ENCODE assay signal across 10 cellular contexts in the genomic region with DNA sequence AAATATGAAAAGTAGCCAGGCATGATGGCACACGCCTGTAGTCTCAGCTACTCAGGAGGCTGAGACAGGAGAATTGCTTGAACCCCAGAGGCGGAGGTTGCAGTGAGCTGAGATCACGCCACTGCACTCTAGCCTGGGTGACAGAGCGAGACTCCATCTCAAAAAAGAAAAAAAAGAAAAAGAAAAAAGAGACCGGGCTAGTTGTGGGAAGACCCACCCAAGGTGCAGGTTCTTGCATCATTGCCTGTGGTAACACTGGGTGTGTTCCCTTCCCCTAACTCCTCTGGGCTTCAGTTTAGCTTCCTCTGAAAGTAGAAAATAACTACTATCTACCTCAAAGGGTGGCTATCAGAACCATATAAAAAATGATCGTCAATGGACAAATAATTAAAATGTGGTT. TPM values are rescaled to one million over a fixed set of nuclear protein-coding genes. Genes with fewer than 3 reads are reported as not detected.
DNase-seq lines count a peak whose midpoint lies in the region; ATAC-seq and TF ChIP-seq lines count a peak whose summit lies in the region.
"Not testable (repeated sequence)": the region's sequence is repeated elsewhere in the genome, so short reads cannot be mapped to it uniquely, and the experiment has no call there.
"Had no signal": no experiment of that assay in that cellular context is flagged by ENCODE, and none has a peak within 500 bp of the region (broad histone marks: within the 10 kb centered on the region; RNA-seq: fewer than 3 reads in every experiment).

No MANE protein-coding gene starts in this region.

- H3K27me3 Mint-ChIP-seq in activated CD4-positive, alpha-beta memory T cell treated with anti-CD3 and anti-CD28 coated beads for 36 hours; activated naive CD4-positive, alpha-beta T cell treated with anti-CD3 and anti-CD28 coated beads, Interleukin-2, amount 10 ng/mL, durations not matched to agents 7 days and 5 days; effector memory CD8-positive, alpha-beta T cell: not testable (repeated sequence)
- peaks cover 30% of the 10 kb centered on the region for H3K27me3 Mint-ChIP-seq in memory B cell
- H3K27me3 Mint-ChIP-seq in stimulated activated memory B cell treated with anti-CD40 and anti-IgM and Interleukin-4, amounts not matched to agents 10 μg/mL and 1 μg/mL and 100 μg/mL, for 72 hours: peaks cover 77% of the 10 kb centered on the region

- H3K27ac ChIP-seq in BLaER1 (peak overlapping the region; percentile 7; the same call in 1 of the 2 replicates), GM23248 (peak overlapping the region; percentile 45), RWPE1 (peak overlapping the region; percentile 74)

- TF ChIP-seq CTCF in RWPE1 (conservative IDR thresholded peaks at IDR 0.05; ENCODE audit: low read depth): not testable (repeated sequence)

- peaks cover 66% of the 10 kb centered on the region for H3F3A ChIP-seq in GM23248 (ENCODE audit: insufficient read depth)

- in situ Hi-C loops in GM23248 (cut with MboI): not testable (repeated sequence)

- H2AFZ ChIP-seq in GM23248: not testable (repeated sequence)

- not testable (repeated sequence) for H3K4me3 ChIP-seq in BLaER1, GM23248

- H3K79me2 ChIP-seq in GM23248 (ENCODE audit: insufficient read depth): peaks cover 98% of the 10 kb centered on the region

- peak overlapping the region; percentile 78 for H3K27ac Mint-ChIP-seq in activated CD4-positive, alpha-beta memory T cell treated with anti-CD3 and anti-CD28 coated beads for 36 hours
- H3K27ac Mint-ChIP-seq in activated naive CD4-positive, alpha-beta T cell treated with anti-CD3 and anti-CD28 coated beads, Interleukin-2, amount 10 ng/mL, durations not matched to agents 7 days and 5 days: peak overlapping the region; percentile 96
- peak overlapping the region; percentile 72 to 77 for H3K27ac Mint-ChIP-seq in effector memory CD8-positive, alpha-beta T cell
- H3K27ac Mint-ChIP-seq in memory B cell; stimulated activated memory B cell treated with anti-CD40 and anti-IgM and Interleukin-4, amounts not matched to agents 10 μg/mL and 1 μg/mL and 100 μg/mL, for 72 hours: not testable (repeated sequence)

- not testable (repeated sequence) for DNase-seq in GM23248; RWPE1 (ENCODE audit: low spot score); memory B cell (ENCODE audit: low spot score in 2 of 2)
- peak; percentile 49 for DNase-seq in activated CD4-positive, alpha-beta memory T cell treated with anti-CD3 and anti-CD28 coated beads for 36 hours
- DNase-seq in activated naive CD4-positive, alpha-beta T cell treated with anti-CD3 and anti-CD28 coated beads, Interleukin-2, amount 10 ng/mL, durations not matched to agents 7 days and 5 days: peak; percentile 72
- DNase-seq in effector memory CD8-positive, alpha-beta T cell: peak in 2 of 3 experiments; percentile 37 to 39

- WGBS in GM23248 (ENCODE audit: low coverage in 1 of 2, low lambda C conversion rate in 2 of 2, missing lambda C conversion rate in 2 of 2), 2 experiments: 76 to 78% methylated on average over 6 of the region's 6 CpGs

- peak overlapping the region; percentile 74 for H3K4me2 ChIP-seq in BLaER1
- H3K4me2 ChIP-seq in GM23248 (ENCODE audit: unreplicated experiment): not testable (repeated sequence)

- H3K4me1 ChIP-seq in BLaER1 (peaks cover 49% of the 10 kb centered on the region), GM23248 (ENCODE audit: insufficient read depth) (peaks cover 86% of the 10 kb centered on the region)

- CTCF ChIA-PET in RWPE1 (lab: Yijun Ruan, JAX): interaction anchor here (0.6 kb wide), 1 partner anchor 249 kb away, joined by 3 read pairs; no protein-coding TSS in a partner anchor
- CTCF ChIA-PET in activated CD4-positive, alpha-beta memory T cell treated with anti-CD3 and anti-CD28 coated beads for 36 hours (lab: Charles Lee): interaction anchor here (1.2 to 13.2 kb wide), 4 partner anchors 12 to 37 kb away, joined by 4 to 192 read pairs (median 20); a partner anchor contains a TSS
- CTCF ChIA-PET in activated naive CD4-positive, alpha-beta T cell treated with anti-CD3 and anti-CD28 coated beads, Interleukin-2, amount 10 ng/mL, durations not matched to agents 7 days and 5 days (lab: Charles Lee): interaction anchor here (1.7 to 30.5 kb wide), 3 partner anchors 12 to 27 kb away, joined by 8 to 773 read pairs (median 73); a partner anchor contains a TSS

- peaks cover 80% of the 10 kb centered on the region for H4K20me1 ChIP-seq in BLaER1
- not testable (repeated sequence) for H4K20me1 ChIP-seq in GM23248 (ENCODE audit: insufficient read depth)

- not testable (repeated sequence) for H3K9ac ChIP-seq in BLaER1, GM23248

- not testable (repeated sequence) for H3K36me3 Mint-ChIP-seq in activated CD4-positive, alpha-beta memory T cell treated with anti-CD3 and anti-CD28 coated beads for 36 hours; memory B cell; stimulated activated memory B cell treated with anti-CD40 and anti-IgM and Interleukin-4, amounts not matched to agents 10 μg/mL and 1 μg/mL and 100 μg/mL, for 72 hours
- H3K36me3 Mint-ChIP-seq in activated naive CD4-positive, alpha-beta T cell treated with anti-CD3 and anti-CD28 coated beads, Interleukin-2, amount 10 ng/mL, durations not matched to agents 7 days and 5 days: peaks cover 65% of the 10 kb centered on the region
- peaks cover 41% of the 10 kb centered on the region for H3K36me3 Mint-ChIP-seq in effector memory CD8-positive, alpha-beta T cell (ENCODE audit: insufficient read depth)

- H3K36me3 ChIP-seq in BLaER1: not testable (repeated sequence)
- peaks cover 20% of the 10 kb centered on the region; the same call in 1 of the 2 replicates for H3K36me3 ChIP-seq in GM23248 (ENCODE audit: low read depth)

- intact Hi-C loops in activated CD4-positive, alpha-beta memory T cell treated with anti-CD3 and anti-CD28 coated beads for 36 hours (cut with micrococcal nuclease): loop anchor here (2.0 kb wide), 1 partner anchor 241 kb away; no protein-coding TSS in a partner anchor

- POLR2A ChIA-PET in RWPE1 (lab: Yijun Ruan, JAX; ENCODE audit: low non-redundant PET): not testable (repeated sequence)
- POLR2A ChIA-PET in activated CD4-positive, alpha-beta memory T cell treated with anti-CD3 and anti-CD28 coated beads for 36 hours (lab: Charles Lee): interaction anchor here (0.9 to 5.2 kb wide), 4 partner anchors 12 to 50 kb away, joined by 3 to 69 read pairs (median 5); a partner anchor contains a TSS

- H3K4me1 Mint-ChIP-seq in activated CD4-positive, alpha-beta memory T cell treated with anti-CD3 and anti-CD28 coated beads for 36 hours (ENCODE audit: low read depth): peaks cover 82% of the 10 kb centered on the region
- H3K4me1 Mint-ChIP-seq in activated naive CD4-positive, alpha-beta T cell treated with anti-CD3 and anti-CD28 coated beads, Interleukin-2, amount 10 ng/mL, durations not matched to agents 7 days and 5 days: peaks cover 91% of the 10 kb centered on the region
- H3K4me1 Mint-ChIP-seq in effector memory CD8-positive, alpha-beta T cell (ENCODE audit: low read depth in 2 of 2): peaks cover 73 to 84% of the 10 kb centered on the region in 2 donors
- peaks cover 44% of the 10 kb centered on the region for H3K4me1 Mint-ChIP-seq in memory B cell
- peaks cover 42% of the 10 kb centered on the region for H3K4me1 Mint-ChIP-seq in stimulated activated memory B cell treated with anti-CD40 and anti-IgM and Interleukin-4, amounts not matched to agents 10 μg/mL and 1 μg/mL and 100 μg/mL, for 72 hours

- ATAC-seq in effector memory CD8-positive, alpha-beta T cell (replicated peaks): peak; percentile 44
- peak; percentile 55 for ATAC-seq in memory B cell (ENCODE audit: low read depth)
- peak; percentile 49 for ATAC-seq in stimulated activated memory B cell treated with anti-CD40 and anti-IgM and Interleukin-4, amounts not matched to agents 10 μg/mL and 1 μg/mL and 100 μg/mL, for 72 hours

- not testable (repeated sequence) for H3K27me3 ChIP-seq in BLaER1; GM23248 (replicated peaks; ENCODE audit: insufficient read depth)

- H3K9me3 Mint-ChIP-seq in activated CD4-positive, alpha-beta memory T cell treated with anti-CD3 and anti-CD28 coated beads for 36 hours; activated naive CD4-positive, alpha-beta T cell treated with anti-CD3 and anti-CD28 coated beads, Interleukin-2, amount 10 ng/mL, durations not matched to agents 7 days and 5 days; effector memory CD8-positive, alpha-beta T cell; memory B cell; stimulated activated memory B cell treated with anti-CD40 and anti-IgM and Interleukin-4, amounts not matched to agents 10 μg/mL and 1 μg/mL and 100 μg/mL, for 72 hours: not testable (repeated sequence)

- H3K9me3 ChIP-seq in BLaER1; GM23248 (ENCODE audit: low read depth): not testable (repeated sequence)

- H3K4me3 Mint-ChIP-seq in activated CD4-positive, alpha-beta memory T cell treated with anti-CD3 and anti-CD28 coated beads for 36 hours: peak overlapping the region; percentile 49
- H3K4me3 Mint-ChIP-seq in activated naive CD4-positive, alpha-beta T cell treated with anti-CD3 and anti-CD28 coated beads, Interleukin-2, amount 10 ng/mL, durations not matched to agents 7 days and 5 days: peak overlapping the region; percentile 63
- peak overlapping the region; percentile 65 to 78 for H3K4me3 Mint-ChIP-seq in effector memory CD8-positive, alpha-beta T cell
- H3K4me3 Mint-ChIP-seq in memory B cell: peak overlapping the region; percentile 74
- peak overlapping the region; percentile 58 for H3K4me3 Mint-ChIP-seq in stimulated activated memory B cell treated with anti-CD40 and anti-IgM and Interleukin-4, amounts not matched to agents 10 μg/mL and 1 μg/mL and 100 μg/mL, for 72 hours

- H3K9me2 ChIP-seq in GM23248 (ENCODE audit: insufficient read depth): not testable (repeated sequence)

RNA-seq across cellular contexts. Expression of a gene that starts 12.2 kb away (rescaled TPM):
- total RNA-seq in GM23248 (2014; rRNA removed; shearing (Covaris generic)): 63.7 and 87.2 TPM in 2 replicates
- 134 and 135 TPM in 2 replicates for polyA plus RNA-seq in GM23248 (2016; fragmentation: Nextera tagmentation; extraction: Ambion mirVana)
- 10 to 100 TPM; 74.0 to 75.0 TPM for total RNA-seq in activated CD4-positive, alpha-beta memory T cell treated with anti-CD3 and anti-CD28 coated beads for 36 hours

RNA-seq across cellular contexts. Expression of a gene that starts 38.4 kb away (rescaled TPM):
- under 0.01 TPM in 1 of 2 replicates, not detected in the other for total RNA-seq in GM23248 (2014; rRNA removed; shearing (Covaris generic))
- polyA plus RNA-seq in GM23248 (2016; fragmentation: Nextera tagmentation; extraction: Ambion mirVana): 4.0 and 6.9 TPM in 2 replicates
- total RNA-seq in activated CD4-positive, alpha-beta memory T cell treated with anti-CD3 and anti-CD28 coated beads for 36 hours: 1,000 to 10,000 TPM; 2,395 to 2,750 TPM
- total RNA-seq: GM23338 had no signal
- polyA plus RNA-seq: GM23338, thymus had no signal

RNA-seq across cellular contexts. Expression of a gene that starts 39.7 kb away (rescaled TPM):
- total RNA-seq in GM23248 (2014; rRNA removed; shearing (Covaris generic)): not detected in 2 replicates
- 4.1 TPM in 1 of 2 replicates, not detected in the other for polyA plus RNA-seq in GM23248 (2016; fragmentation: Nextera tagmentation; extraction: Ambion mirVana)
- 1,000 to 10,000 TPM; 1,180 to 1,201 TPM for total RNA-seq in activated CD4-positive, alpha-beta memory T cell treated with anti-CD3 and anti-CD28 coated beads for 36 hours
- total RNA-seq: GM23338 had no signal
- polyA plus RNA-seq: thymus had no signal

RNA-seq across cellular contexts. Expression of a gene that starts 48.8 kb away (rescaled TPM):
- not detected in 2 replicates for total RNA-seq in GM23248 (2014; rRNA removed; shearing (Covaris generic))
- polyA plus RNA-seq in GM23248 (2016; fragmentation: Nextera tagmentation; extraction: Ambion mirVana): 1.4 TPM in 2 replicates
- total RNA-seq in activated CD4-positive, alpha-beta memory T cell treated with anti-CD3 and anti-CD28 coated beads for 36 hours: 1 to 10 TPM; 1.8 to 2.0 TPM

RNA-seq across cellular contexts. Expression of a gene that starts 52.4 kb away (rescaled TPM):
- total RNA-seq in GM23248 (2014; rRNA removed; shearing (Covaris generic)): 4,120 and 4,786 TPM in 2 replicates
- polyA plus RNA-seq in GM23248 (2016; fragmentation: Nextera tagmentation; extraction: Ambion mirVana): 1,272 and 1,276 TPM in 2 replicates
- total RNA-seq in activated CD4-positive, alpha-beta memory T cell treated with anti-CD3 and anti-CD28 coated beads for 36 hours: 1,000 to 10,000 TPM; 4,273 to 4,368 TPM

Comparison
In these comparisons a context has a peak if more than half of its experiments do, and no peak if none do; other contexts are left out.
1. H3K27ac ChIP-seq: peak in every context shown above with its lines; median percentile 74 in RWPE1; 45 in GM23248; 7 in BLaER1.
2. RNA of a gene that starts 38.4 kb away (total RNA-seq): 2,395 to 2,750 TPM in activated CD4-positive, alpha-beta memory T cell treated with anti-CD3 and anti-CD28 coated beads for 36 hours; under 0.01 TPM in GM23248; every median in the first group is over 1,000 times any median in the second.
3. RNA of a gene that starts 39.7 kb away (total RNA-seq): 1,180 to 1,201 TPM in activated CD4-positive, alpha-beta memory T cell treated with anti-CD3 and anti-CD28 coated beads for 36 hours; not detected in GM23248; every median in the first group is over 1,000 times any median in the second.
4. Peak in every context shown above with its lines, with median percentiles within 50 percentile points of each other: H3K4me3 Mint-ChIP-seq and ATAC-seq.